In genomic region chr6:63635165-63635562, GRCh38 we compare ENCODE assay signal across 1 cellular context.
TF ChIP-seq lines count a peak whose summit lies in the region.

No MANE protein-coding gene starts in this region.

TF ChIP-seq in K562, 482 proteins besides CTCF, POLR2A, EP300 and RAD21 (continued from another document):
- TF ChIP-seq MGA (IDR thresholded peaks at IDR 0.05) (peak; percentile 10), KDM5B (IDR thresholded peaks at IDR 0.05; ENCODE audit: insufficient replicate concordance, low read depth, low read length) (no peak), NR2C2 (CRISPR knock-in tag; IDR thresholded peaks at IDR 0.05) (no peak), NR2C2 (tag; IDR thresholded peaks at IDR 0.05) (0 out of 2 replicates have a peak, but pooled peaks have one; percentile 8), ETV5 (CRISPR knock-in tag; IDR thresholded peaks at IDR 0.05; ENCODE audit: low read depth) (no peak), PHB (CRISPR knock-in tag; IDR thresholded peaks at IDR 0.05) (no peak), BRD4 (IDR thresholded peaks at IDR 0.05) (no peak), ZNF395 (CRISPR knock-in tag; IDR thresholded peaks at IDR 0.05) (peak; percentile 84; the same call in 1 of the 2 replicates), ZBTB40 (IDR thresholded peaks at IDR 0.05) (peak; percentile 27; the same call in 1 of the 2 replicates), ZBTB40 (CRISPR knock-in tag; IDR thresholded peaks at IDR 0.05) (no peak), CREB3L1 (IDR thresholded peaks at IDR 0.05; ENCODE audit: borderline replicate concordance, low read depth) (no peak), LEF1 (IDR thresholded peaks at IDR 0.05) (0 out of 2 replicates have a peak, but pooled peaks have one; percentile 25), NBN (IDR thresholded peaks at IDR 0.05; ENCODE audit: low read depth) (0 out of 2 replicates have a peak, but pooled peaks have one; percentile 40), RHOXF2B (CRISPR knock-in tag; conservative IDR thresholded peaks at IDR 0.05) (no peak), NR3C1 (CRISPR knock-in tag; IDR thresholded peaks at IDR 0.05) (no peak), SMARCC2 (IDR thresholded peaks at IDR 0.05; ENCODE audit: low read depth) (no peak)
